11 cellular contexts compared by ENCODE assay signal in the genomic region with DNA sequence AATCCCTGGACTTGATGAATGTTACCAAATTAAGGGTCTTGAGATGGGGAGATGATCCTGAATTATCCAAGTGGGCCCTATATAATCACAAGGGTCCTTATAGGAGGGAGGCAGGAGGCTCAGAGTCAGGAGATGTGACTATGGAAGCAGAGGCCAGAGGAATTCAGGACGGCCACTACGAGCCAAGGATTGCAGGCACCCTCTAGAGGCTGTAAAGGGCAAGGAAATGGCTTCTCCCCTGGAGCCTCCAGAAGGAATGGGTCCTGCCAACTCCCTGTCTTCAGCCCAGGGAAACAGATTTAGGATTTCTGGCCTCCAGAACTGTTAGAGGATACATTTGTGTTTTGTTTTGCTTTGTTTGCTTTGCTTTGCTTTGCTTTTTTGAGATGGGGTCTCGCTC. TPM values are rescaled to one million over a fixed set of nuclear protein-coding genes. Genes with fewer than 3 reads are reported as not detected.
A peak's percentile ranks its signal among the peaks of the same experiment; 100 is the strongest.
DNase-seq lines count a peak whose midpoint lies in the region; ATAC-seq, FAIRE-seq and TF ChIP-seq lines count a peak whose summit lies in the region.
"Had no signal": no experiment of that assay in that cellular context is flagged by ENCODE, and none has a peak within 500 bp of the region (broad histone marks: within the 10 kb centered on the region; RNA-seq: fewer than 3 reads in every experiment).

No MANE protein-coding gene starts in this region.

- no peak for DNase-seq in HepG2 (ENCODE audit: low spot score)
- no peak for DNase-seq in right lobe of liver
- DNase-seq in RWPE2 (ENCODE audit: low spot score): no peak
- DNase-seq in fibroblast of peridontal ligament (ENCODE audit: extremely low read depth): peak; percentile 43
- DNase-seq in frontal cortex (ENCODE audit: low spot score in 2 of 2): no peak
- no peak for DNase-seq in mesenteric fat pad (ENCODE audit: low spot score)
- DNase-seq: nucleus accumbens, Right ventricle myocardium superior had no signal

- in situ Hi-C loops in HepG2 (cut with HindIII; ENCODE audit: extremely low pct_ligation_motif_present, low pct_unique_long_range_greater_than_20kb): no loop called here

- TF ChIP-seq POLR2A in HepG2 (IDR thresholded peaks at IDR 0.05; ENCODE audit: insufficient read depth in 1 of 2, low read depth in 2 of 2, low read length in 2 of 2): no peak
- no peak for TF ChIP-seq POLR2A in right lobe of liver (IDR thresholded peaks at IDR 0.05)

- H3K4me1 ChIP-seq in HepG2 (ENCODE audit: insufficient read depth, low read length) (peaks cover 20% of the 10 kb centered on the region), right lobe of liver (peaks cover 0 to 11% (median 0%) of the 10 kb centered on the region in 4 donors), RWPE2 (ENCODE audit: insufficient read depth, poor library complexity, severe bottlenecking) (peaks cover 32% of the 10 kb centered on the region)

- intact Hi-C loops in HepG2 (cut with micrococcal nuclease; ENCODE audit: unreplicated experiment) (loop anchor here (10.0 kb wide), 1 partner anchor 60 kb away; a partner anchor contains a TSS), right lobe of liver (cut with DNase I) (loop anchor here in 1 of 2 donors (5.0 kb wide), 1 partner anchor 163 kb away; no protein-coding TSS in a partner anchor)

- ATAC-seq in HepG2: peak; percentile 43
- no peak for ATAC-seq in right lobe of liver
- no peak for ATAC-seq in RWPE2 (ENCODE audit: low read depth)
- ATAC-seq in GM21786 (IDR thresholded peaks at IDR 0.05; ENCODE audit: unreplicated experiment): no peak
- no peak for ATAC-seq in GM19035 (IDR thresholded peaks at IDR 0.05; ENCODE audit: unreplicated experiment)

- FAIRE-seq in HepG2 (lab: Jason Lieb, UNC) (no peak), frontal cortex (lab: Jason Lieb, UNC) (no peak)

- H3K9ac ChIP-seq in HepG2 (ENCODE audit: insufficient read depth, low read depth, low read length): no peak overlapping the region

- TF ChIP-seq CTCF in HepG2 (CRISPR knock-in tag; IDR thresholded peaks at IDR 0.05): peak; percentile 44
- peak in 1 of 4 donors; percentile 21 for TF ChIP-seq CTCF in right lobe of liver (IDR thresholded peaks at IDR 0.05)
- peak; percentile 62 for TF ChIP-seq CTCF in RWPE2 (IDR thresholded peaks at IDR 0.05; ENCODE audit: poor library complexity, severe bottlenecking)

- H3K4me2 ChIP-seq in HepG2 (ENCODE audit: low read depth, low read length): no peak overlapping the region

- TF ChIP-seq EP300 in HepG2 (IDR thresholded peaks at IDR 0.05; ENCODE audit: low read depth in 2 of 2, low read length in 2 of 2) (no peak), HepG2 (CRISPR knock-in tag; IDR thresholded peaks at IDR 0.05; ENCODE audit: borderline replicate concordance) (no peak)

- no peaks in the 10 kb centered on the region for H3K9me3 ChIP-seq in HepG2 (ENCODE audit: low read length)
- H3K9me3 ChIP-seq in right lobe of liver: no peaks in the 10 kb centered on the region
- H3K9me3 ChIP-seq in RWPE2 (ENCODE audit: severe bottlenecking): no peaks in the 10 kb centered on the region

- CTCF ChIA-PET in HepG2 (lab: Yijun Ruan, JAX; ENCODE audit: low intra/inter-chr PET ratio, low total read pairs): no interaction called here

- no TSS peak for BruUV-seq in HepG2 (replicated peaks; lab: Mats Ljungman, UMichigan)

- no peaks in the 10 kb centered on the region for H3K79me2 ChIP-seq in HepG2 (ENCODE audit: insufficient read depth, low read length)

- no peak overlapping the region for H3K27ac ChIP-seq in HepG2 (ENCODE audit: extremely low read length, insufficient read depth, low read length)
- H3K27ac ChIP-seq in right lobe of liver: no peak overlapping the region
- no peak overlapping the region for H3K27ac ChIP-seq in RWPE2 (ENCODE audit: poor library complexity, severe bottlenecking)

- POLR2A ChIA-PET in HepG2 (lab: Yijun Ruan, JAX): no interaction called here

- no peaks in the 10 kb centered on the region for H4K20me1 ChIP-seq in HepG2 (ENCODE audit: insufficient read depth, low read length)

- no peak overlapping the region for H2AFZ ChIP-seq in HepG2 (ENCODE audit: low read length)

- 20% methylated on average over 3 of the region's 3 CpGs for WGBS in HepG2 (ENCODE audit: low lambda C conversion rate)
- WGBS in right lobe of liver (ENCODE audit: insufficient coverage, low coverage, low lambda C conversion rate, missing lambda C conversion rate): 71% methylated on average over 1 of the region's 3 CpGs

- no peak overlapping the region for H3K4me3 ChIP-seq in HepG2 (replicated peaks in 1 of 3; ENCODE audit: insufficient read depth in 1 of 3, low read depth in 2 of 3, low read length in 3 of 3)
- H3K4me3 ChIP-seq in right lobe of liver: no peak overlapping the region
- no peak overlapping the region for H3K4me3 ChIP-seq in RWPE2 (ENCODE audit: severe bottlenecking)

- TF ChIP-seq RAD21 in HepG2 (CRISPR knock-in tag; IDR thresholded peaks at IDR 0.05): no peak

- H3K27me3 ChIP-seq in HepG2 (ENCODE audit: control insufficient read depth in 1 of 2, insufficient read depth in 2 of 2, low read length in 2 of 2): peaks cover 1 to 31% of the 10 kb centered on the region in 2 experiments; a peak in 3 of 5 replicates
- H3K27me3 ChIP-seq in right lobe of liver: no peaks in the 10 kb centered on the region
- no peaks in the 10 kb centered on the region for H3K27me3 ChIP-seq in RWPE2 (ENCODE audit: insufficient read depth, poor library complexity, severe bottlenecking)

- H3K36me3 ChIP-seq in HepG2 (replicated peaks in 1 of 2; ENCODE audit: control insufficient read depth in 1 of 2, insufficient read depth in 2 of 2, low read length in 2 of 2) (no peaks in the 10 kb centered on the region), right lobe of liver (no peaks in the 10 kb centered on the region), RWPE2 (ENCODE audit: low read depth) (no peaks in the 10 kb centered on the region)

TF ChIP-seq in HepG2, 621 proteins besides CTCF, POLR2A, EP300 and RAD21 (continues in another document):
- TF ChIP-seq ZBTB1 (CRISPR knock-in tag; IDR thresholded peaks at IDR 0.05; ENCODE audit: borderline replicate concordance) (no peak), ZNF451 (CRISPR knock-in tag; IDR thresholded peaks at IDR 0.05) (no peak), RBM22 (optimal IDR thresholded peaks at IDR 0.05; ENCODE audit: low read length) (no peak), ZNF747 (CRISPR knock-in tag; IDR thresholded peaks at IDR 0.05; ENCODE audit: borderline replicate concordance) (no peak), ZMYM4 (CRISPR knock-in tag; IDR thresholded peaks at IDR 0.05) (no peak)
- TF ChIP-seq, protein P1, sequence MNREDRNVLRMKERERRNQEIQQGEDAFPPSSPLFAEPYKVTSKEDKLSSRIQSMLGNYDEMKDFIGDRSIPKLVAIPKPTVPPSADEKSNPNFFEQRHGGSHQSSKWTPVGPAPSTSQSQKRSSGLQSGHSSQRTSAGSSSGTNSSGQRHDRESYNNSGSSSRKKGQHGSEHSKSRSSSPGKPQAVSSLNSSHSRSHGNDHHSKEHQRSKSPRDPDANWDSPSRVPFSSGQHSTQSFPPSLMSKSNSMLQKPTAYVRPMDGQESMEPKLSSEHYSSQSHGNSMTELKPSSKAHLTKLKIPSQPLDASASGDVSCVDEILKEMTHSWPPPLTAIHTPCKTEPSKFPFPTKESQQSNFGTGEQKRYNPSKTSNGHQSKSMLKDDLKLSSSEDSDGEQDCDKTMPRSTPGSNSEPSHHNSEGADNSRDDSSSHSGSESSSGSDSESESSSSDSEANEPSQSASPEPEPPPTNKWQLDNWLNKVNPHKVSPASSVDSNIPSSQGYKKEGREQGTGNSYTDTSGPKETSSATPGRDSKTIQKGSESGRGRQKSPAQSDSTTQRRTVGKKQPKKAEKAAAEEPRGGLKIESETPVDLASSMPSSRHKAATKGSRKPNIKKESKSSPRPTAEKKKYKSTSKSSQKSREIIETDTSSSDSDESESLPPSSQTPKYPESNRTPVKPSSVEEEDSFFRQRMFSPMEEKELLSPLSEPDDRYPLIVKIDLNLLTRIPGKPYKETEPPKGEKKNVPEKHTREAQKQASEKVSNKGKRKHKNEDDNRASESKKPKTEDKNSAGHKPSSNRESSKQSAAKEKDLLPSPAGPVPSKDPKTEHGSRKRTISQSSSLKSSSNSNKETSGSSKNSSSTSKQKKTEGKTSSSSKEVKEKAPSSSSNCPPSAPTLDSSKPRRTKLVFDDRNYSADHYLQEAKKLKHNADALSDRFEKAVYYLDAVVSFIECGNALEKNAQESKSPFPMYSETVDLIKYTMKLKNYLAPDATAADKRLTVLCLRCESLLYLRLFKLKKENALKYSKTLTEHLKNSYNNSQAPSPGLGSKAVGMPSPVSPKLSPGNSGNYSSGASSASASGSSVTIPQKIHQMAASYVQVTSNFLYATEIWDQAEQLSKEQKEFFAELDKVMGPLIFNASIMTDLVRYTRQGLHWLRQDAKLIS (CRISPR knock-in tag; IDR thresholded peaks at IDR 0.05): no peak
- TF ChIP-seq, protein P2, sequence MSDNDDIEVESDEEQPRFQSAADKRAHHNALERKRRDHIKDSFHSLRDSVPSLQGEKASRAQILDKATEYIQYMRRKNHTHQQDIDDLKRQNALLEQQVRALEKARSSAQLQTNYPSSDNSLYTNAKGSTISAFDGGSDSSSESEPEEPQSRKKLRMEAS (IDR thresholded peaks at IDR 0.05): no peak

RNA-seq across cellular contexts. Expression of a gene that starts 8.8 kb away (rescaled TPM):
- total RNA-seq in HepG2 (2016; rRNA removed; fragmentation: Illumina TruSeq; extraction: Trizol) (not detected in 2 replicates), right lobe of liver (under 1 TPM in 1 of 6 experiments, not detected in 5; 0.31 TPM), frontal cortex (0.41 TPM), mesenteric fat pad (0.71 TPM)
- total RNA-seq in HepG2 (2016; cell fraction: cytosol; rRNA removed; fragmentation: Illumina TruSeq; extraction: Trizol; ENCODE audit: low read depth): not detected in 2 replicates
- total RNA-seq in HepG2 (2016; cell fraction: insoluble cytoplasmic fraction; rRNA removed; fragmentation: Illumina TruSeq; extraction: Trizol): not detected in 2 replicates
- total RNA-seq in HepG2 (2016; cell fraction: membrane; rRNA removed; fragmentation: Illumina TruSeq; extraction: Trizol): not detected in 2 replicates
- total RNA-seq in HepG2 (2016; cell fraction: nucleus; rRNA removed; fragmentation: Illumina TruSeq; extraction: Trizol): not detected in 2 replicates
- 0.05 TPM in 1 of 2 replicates, not detected in the other for polyA plus RNA-seq in HepG2 (2011; rRNA removed)
- polyA plus RNA-seq in HepG2 (2011; cell fraction: cytosol; rRNA removed): not detected in 2 replicates
- not detected in 2 replicates for polyA plus RNA-seq in HepG2 (2011; cell fraction: nucleus; rRNA removed)
- not detected in 2 replicates for polyA plus RNA-seq in HepG2 (2012)
- polyA plus RNA-seq in HepG2 (2016; cell fraction: cytosol; fragmentation: Illumina TruSeq; extraction: Trizol; ENCODE audit: low read depth): not detected in 2 replicates
- not detected in 2 replicates for polyA plus RNA-seq in HepG2 (2016; cell fraction: insoluble cytoplasmic fraction; fragmentation: Illumina TruSeq; extraction: Trizol; ENCODE audit: low read depth)
- polyA plus RNA-seq in HepG2 (2016; cell fraction: membrane; fragmentation: Illumina TruSeq; extraction: Trizol; ENCODE audit: low read depth): not detected in 2 replicates
- not detected in 2 replicates for polyA plus RNA-seq in HepG2 (2016; cell fraction: nucleus; fragmentation: Illumina TruSeq; extraction: Trizol; ENCODE audit: insufficient read depth, low read depth)
- 20.3 TPM in 1 of 2 replicates, not detected in the other for polyA minus RNA-seq in HepG2 (2011; rRNA and poly(A)+ RNA removed; ENCODE audit: low replicate concordance)
- polyA minus RNA-seq in HepG2 (2011; cell fraction: cytosol; rRNA and poly(A)+ RNA removed): 0.62 TPM in 1 of 2 replicates, not detected in the other
- polyA minus RNA-seq in HepG2 (2011; cell fraction: nucleus; rRNA and poly(A)+ RNA removed): not detected in 2 replicates
- total RNA-seq: cardiac septum, Right ventricle myocardium superior had no signal
